In the genomic region with DNA sequence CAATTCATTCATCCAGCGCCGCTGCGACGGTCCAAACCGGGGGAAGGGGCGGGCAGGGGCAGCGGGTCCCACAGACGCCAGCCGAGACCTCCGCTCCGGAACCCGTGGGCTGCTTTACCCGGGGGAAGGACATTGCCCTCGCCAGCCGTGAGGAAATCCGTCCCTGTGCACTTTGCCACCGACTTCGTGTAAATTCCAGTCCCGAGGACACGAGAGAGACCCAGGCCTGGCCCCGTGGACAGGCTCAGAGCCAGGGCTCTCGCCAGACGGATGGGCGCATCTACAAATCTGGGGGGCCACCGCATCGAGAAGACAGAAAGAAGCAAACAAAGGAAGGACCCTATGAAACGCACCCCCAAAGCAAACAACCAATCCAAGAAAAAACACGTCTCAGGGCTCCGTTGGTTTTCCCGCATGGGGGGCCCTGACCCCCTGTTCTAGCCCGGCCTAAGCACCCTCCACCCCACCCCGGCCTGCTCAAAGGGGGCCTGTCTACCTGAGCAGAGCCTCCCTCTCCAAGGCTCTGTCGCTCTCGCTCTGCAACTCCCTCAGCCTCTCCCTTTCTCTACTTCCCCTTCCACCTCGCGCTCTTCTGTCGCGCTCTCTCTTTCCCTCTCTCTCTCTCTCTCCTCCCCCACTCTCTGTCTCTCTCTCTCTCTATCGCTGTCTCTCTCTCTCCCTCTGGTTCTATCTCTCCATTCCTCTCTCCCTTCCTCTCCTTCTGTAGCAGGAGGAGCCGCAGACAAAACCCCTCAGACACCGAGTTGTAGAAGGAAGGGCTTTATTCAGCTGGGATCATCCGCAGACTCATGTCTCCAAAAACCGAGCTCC, we compare ENCODE assay signal across 16 cellular contexts. TPM values are rescaled to one million over a fixed set of nuclear protein-coding genes. Genes with fewer than 3 reads are reported as not detected.
DNase-seq lines count a peak whose midpoint lies in the region; ATAC-seq lines count a peak whose summit lies in the region.
"Had no signal": no experiment of that assay in that cellular context is flagged by ENCODE, and none has a peak within 500 bp of the region (broad histone marks: within the 10 kb centered on the region; RNA-seq: fewer than 3 reads in every experiment).

No MANE protein-coding gene starts in this region.

- H3K4me1 Mint-ChIP-seq in activated naive CD8-positive, alpha-beta T cell (ENCODE audit: low read depth) = peaks cover 29% of the 10 kb centered on the region
- peaks cover 14% of the 10 kb centered on the region for H3K4me1 Mint-ChIP-seq in activated naive CD8-positive, alpha-beta T cell treated with anti-CD3 and anti-CD28 coated beads, Interleukin-2, amount 50 U/mL, for 24 hours
- peaks cover 33% of the 10 kb centered on the region for H3K4me1 Mint-ChIP-seq in activated CD4-positive, alpha-beta memory T cell treated with anti-CD3 and anti-CD28 coated beads, Interleukin-2, amount 10 ng/mL, durations not matched to agents 7 days and 5 days

- no peaks in the 10 kb centered on the region for H3K36me3 Mint-ChIP-seq in activated naive CD8-positive, alpha-beta T cell
- peaks cover 2% of the 10 kb centered on the region for H3K36me3 Mint-ChIP-seq in activated naive CD8-positive, alpha-beta T cell treated with anti-CD3 and anti-CD28 coated beads, Interleukin-2, amount 50 U/mL, for 24 hours (ENCODE audit: low read depth)
- peaks cover 20% of the 10 kb centered on the region for H3K36me3 Mint-ChIP-seq in activated CD4-positive, alpha-beta memory T cell treated with anti-CD3 and anti-CD28 coated beads, Interleukin-2, amount 10 ng/mL, durations not matched to agents 7 days and 5 days (ENCODE audit: low read depth)

- H3K27ac ChIP-seq in iPS-20b (ENCODE audit: low read length) = no peak overlapping the region
- no peak overlapping the region for H3K27ac ChIP-seq in aorta (ENCODE audit: low read depth in 1 of 2, low read length in 2 of 2)
- H3K27ac ChIP-seq: ascending aorta, gastrocnemius medialis, vagina had no signal

- peaks cover 52% of the 10 kb centered on the region for H3K27me3 Mint-ChIP-seq in activated naive CD8-positive, alpha-beta T cell
- peaks cover 64% of the 10 kb centered on the region for H3K27me3 Mint-ChIP-seq in activated naive CD8-positive, alpha-beta T cell treated with anti-CD3 and anti-CD28 coated beads, Interleukin-2, amount 50 U/mL, for 24 hours
- H3K27me3 Mint-ChIP-seq in activated CD4-positive, alpha-beta memory T cell treated with anti-CD3 and anti-CD28 coated beads, Interleukin-2, amount 10 ng/mL, durations not matched to agents 7 days and 5 days = peaks cover 68% of the 10 kb centered on the region

- no peak overlapping the region for H3K9ac ChIP-seq in iPS-20b (ENCODE audit: low read depth, low read length)

- CTCF ChIA-PET in activated CD4-positive, alpha-beta memory T cell treated with anti-CD3 and anti-CD28 coated beads, Interleukin-2, amount 10 ng/mL, durations not matched to agents 7 days and 5 days (lab: Charles Lee) = no interaction called here

- 6 to 7% methylated on average over 43 of the region's 43 CpGs for WGBS in aorta, 2 donors

- H3K4me1 ChIP-seq in iPS-20b (ENCODE audit: insufficient read depth, low read length) (no peaks in the 10 kb centered on the region), aorta (ENCODE audit: control insufficient read depth in 1 of 2, insufficient read depth in 2 of 2, low read length in 2 of 2) (no peaks in the 10 kb centered on the region)

- H3K27me3 ChIP-seq in iPS-20b (ENCODE audit: insufficient read depth, low read length) = peaks cover 89% of the 10 kb centered on the region
- no peaks in the 10 kb centered on the region for H3K27me3 ChIP-seq in aorta (ENCODE audit: control insufficient read depth in 1 of 2, insufficient read depth in 2 of 2, low read length in 1 of 2)
- H3K27me3 ChIP-seq: vagina had no signal

- H3K4me3 ChIP-seq in iPS-20b (ENCODE audit: low read length) (peak overlapping the region; percentile 22; the same call in 1 of the 2 replicates), aorta (ENCODE audit: low read length in 2 of 2) (no peak overlapping the region)

- H3K9me3 ChIP-seq in iPS-20b (ENCODE audit: insufficient read depth, low read depth, low read length) (peaks cover 46% of the 10 kb centered on the region), aorta (ENCODE audit: control insufficient read depth, low read length) (peaks cover 2% of the 10 kb centered on the region)
- H3K9me3 ChIP-seq: ascending aorta, gastrocnemius medialis, vagina had no signal

- intact Hi-C loops in aorta (cut with DNase I) = no loop called here

- H3K4me3 Mint-ChIP-seq in activated naive CD8-positive, alpha-beta T cell = peak overlapping the region; percentile 63
- no peak overlapping the region for H3K4me3 Mint-ChIP-seq in activated naive CD8-positive, alpha-beta T cell treated with anti-CD3 and anti-CD28 coated beads, Interleukin-2, amount 50 U/mL, for 24 hours
- peak overlapping the region; percentile 8 for H3K4me3 Mint-ChIP-seq in activated CD4-positive, alpha-beta memory T cell treated with anti-CD3 and anti-CD28 coated beads, Interleukin-2, amount 10 ng/mL, durations not matched to agents 7 days and 5 days

- POLR2A ChIA-PET in activated CD4-positive, alpha-beta memory T cell treated with anti-CD3 and anti-CD28 coated beads, Interleukin-2, amount 10 ng/mL, durations not matched to agents 7 days and 5 days (lab: Charles Lee) = no interaction called here

- H3K27ac Mint-ChIP-seq in activated naive CD8-positive, alpha-beta T cell = no peak overlapping the region
- no peak overlapping the region for H3K27ac Mint-ChIP-seq in activated naive CD8-positive, alpha-beta T cell treated with anti-CD3 and anti-CD28 coated beads, Interleukin-2, amount 50 U/mL, for 24 hours
- no peak overlapping the region for H3K27ac Mint-ChIP-seq in activated CD4-positive, alpha-beta memory T cell treated with anti-CD3 and anti-CD28 coated beads, Interleukin-2, amount 10 ng/mL, durations not matched to agents 7 days and 5 days

- no peak for DNase-seq in activated naive CD8-positive, alpha-beta T cell treated with anti-CD3 and anti-CD28 coated beads, Interleukin-2, amount 50 U/mL, for 24 hours
- no peak for DNase-seq in activated CD4-positive, alpha-beta memory T cell treated with anti-CD3 and anti-CD28 coated beads, Interleukin-2, amount 10 ng/mL, durations not matched to agents 7 days and 5 days
- no peak for DNase-seq in aorta
- DNase-seq in NK-92 (lab: John Stamatoyannopoulos, UW; ENCODE audit: unreplicated experiment) = no peak
- DNase-seq: gastrocnemius medialis, NCI-H1092 treated with DMSO at 0.1 percent for 48 hours, NCI-H510A had no signal

- H3K36me3 ChIP-seq in iPS-20b (ENCODE audit: insufficient read depth, low read depth, low read length) = no peaks in the 10 kb centered on the region
- no peaks in the 10 kb centered on the region for H3K36me3 ChIP-seq in aorta (ENCODE audit: control insufficient read depth in 1 of 2, insufficient read depth in 2 of 2, low read length in 1 of 2)
- H3K36me3 ChIP-seq: ascending aorta, gastrocnemius medialis, vagina had no signal

- no peaks in the 10 kb centered on the region for H3K9me3 Mint-ChIP-seq in activated naive CD8-positive, alpha-beta T cell (ENCODE audit: low read depth)
- no peaks in the 10 kb centered on the region for H3K9me3 Mint-ChIP-seq in activated naive CD8-positive, alpha-beta T cell treated with anti-CD3 and anti-CD28 coated beads, Interleukin-2, amount 50 U/mL, for 24 hours
- no peaks in the 10 kb centered on the region for H3K9me3 Mint-ChIP-seq in activated CD4-positive, alpha-beta memory T cell treated with anti-CD3 and anti-CD28 coated beads, Interleukin-2, amount 10 ng/mL, durations not matched to agents 7 days and 5 days

- ATAC-seq in activated naive CD8-positive, alpha-beta T cell treated with anti-CD3 and anti-CD28 coated beads, Interleukin-2, amount 50 U/mL, for 24 hours = no peak
- ATAC-seq in aorta (ENCODE audit: low FRiP score) (peak; percentile 29), HG02852 (IDR thresholded peaks at IDR 0.05; ENCODE audit: unreplicated experiment) (no peak), HG02938 (IDR thresholded peaks at IDR 0.05; ENCODE audit: unreplicated experiment) (no peak)
- ATAC-seq: gastrocnemius medialis had no signal

RNA-seq across cellular contexts. Expression of gene FRG2, which starts 11.3 kb away (rescaled TPM):
- total RNA-seq in activated CD4-positive, alpha-beta memory T cell treated with anti-CD3 and anti-CD28 coated beads, Interleukin-2, amount 10 ng/mL, durations not matched to agents 7 days and 5 days = not detected
- not detected for total RNA-seq in aorta
- polyA plus RNA-seq in aorta = not detected
- total RNA-seq: ascending aorta, gastrocnemius medialis, liver, osteoblast, vagina had no signal
- polyA plus RNA-seq: liver had no signal

RNA-seq across cellular contexts. Expression of gene DBET, which starts 48.5 kb away (rescaled TPM):
- not detected for total RNA-seq in activated CD4-positive, alpha-beta memory T cell treated with anti-CD3 and anti-CD28 coated beads, Interleukin-2, amount 10 ng/mL, durations not matched to agents 7 days and 5 days
- total RNA-seq in aorta = not detected
- not detected for polyA plus RNA-seq in aorta
- total RNA-seq: ascending aorta, gastrocnemius medialis, liver, osteoblast, RPMI7951, vagina had no signal
- polyA plus RNA-seq: liver had no signal
